21 cellular contexts compared by ENCODE assay signal in genomic region chr5:125129151-125129806, GRCh38.
A peak's percentile ranks its signal among the peaks of the same experiment; 100 is the strongest.
DNase-seq lines count a peak whose midpoint lies in the region; ATAC-seq, FAIRE-seq and TF ChIP-seq lines count a peak whose summit lies in the region.
"Had no signal": no experiment of that assay in that cellular context is flagged by ENCODE, and none has a peak within 500 bp of the region (broad histone marks: within the 10 kb centered on the region; RNA-seq: fewer than 3 reads in every experiment).

No MANE protein-coding gene starts in this region.

- H3K27ac ChIP-seq in aorta (ENCODE audit: low read depth in 1 of 2, low read length in 2 of 2): no peak overlapping the region
- H3K27ac ChIP-seq: gastrocnemius medialis, hepatocyte, SJCRH30 had no signal

- H3K4me1 ChIP-seq in aorta (ENCODE audit: control insufficient read depth in 1 of 2, insufficient read depth in 2 of 2, low read length in 2 of 2): no peaks in the 10 kb centered on the region
- H3K4me1 ChIP-seq: gastrocnemius medialis had no signal

- no peak for ATAC-seq in aorta (ENCODE audit: low FRiP score)
- ATAC-seq: activated CD8-positive, alpha-beta memory T cell treated with anti-CD3 and anti-CD28 coated beads, Interleukin-2, amount 10 ng/mL, durations not matched to agents 7 days and 5 days; gastrocnemius medialis; natural killer cell; T-helper 17 cell had no signal

- H3K36me3 ChIP-seq in bronchial epithelial cell (ENCODE audit: control insufficient read depth, insufficient read depth, low read length) (no peaks in the 10 kb centered on the region), kidney epithelial cell (ENCODE audit: control insufficient read depth, insufficient read depth, low read length) (no peaks in the 10 kb centered on the region), aorta (ENCODE audit: control insufficient read depth in 1 of 2, insufficient read depth in 2 of 2, low read length in 1 of 2) (no peaks in the 10 kb centered on the region)
- H3K36me3 ChIP-seq: gastrocnemius medialis, SJCRH30 had no signal

- H3K27me3 ChIP-seq in bronchial epithelial cell (ENCODE audit: control insufficient read depth, insufficient read depth, low read length) (no peaks in the 10 kb centered on the region), kidney epithelial cell (ENCODE audit: control insufficient read depth, insufficient read depth, low read length) (no peaks in the 10 kb centered on the region), aorta (ENCODE audit: control insufficient read depth in 1 of 2, insufficient read depth in 2 of 2, low read length in 1 of 2) (no peaks in the 10 kb centered on the region)
- H3K27me3 ChIP-seq: gastrocnemius medialis, hepatocyte, SJCRH30 had no signal

- no peak for FAIRE-seq in bronchial epithelial cell (lab: Jason Lieb, UNC)

- intact Hi-C loops in aorta (cut with DNase I): no loop called here

- H3K4me3 ChIP-seq in bronchial epithelial cell (ENCODE audit: low read depth, low read length) (no peak overlapping the region), kidney epithelial cell (ENCODE audit: low read depth, low read length) (no peak overlapping the region), aorta (ENCODE audit: low read length in 2 of 2) (no peak overlapping the region)
- H3K4me3 ChIP-seq: gastrocnemius medialis, hepatocyte, SJCRH30 had no signal

- DNase-seq in H4 (ENCODE audit: low spot score) (peak; percentile 25), M059J (ENCODE audit: low read depth) (peak; percentile 31), bronchial epithelial cell (ENCODE audit: low read depth) (peak; percentile 56), kidney epithelial cell (ENCODE audit: low read depth) (peak; percentile 5), aorta (no peak), NCI-H1417 treated with DMSO at 0.1 percent for 48 hours (lab: John Stamatoyannopoulos, UW) (no peak), kidney glomerular epithelial cell (lab: John Stamatoyannopoulos, UW) (no peak), HuH-7 (ENCODE audit: low spot score) (no peak)
- DNase-seq: activated CD4-positive, alpha-beta T cell treated with anti-CD3 and anti-CD28 coated beads for 48 hours; activated CD8-positive, alpha-beta memory T cell treated with anti-CD3 and anti-CD28 coated beads, Interleukin-2, amount 10 ng/mL, durations not matched to agents 7 days and 5 days; activated naive CD4-positive, alpha-beta T cell treated with anti-CD3 and anti-CD28 coated beads, Interleukin-2, amount 50 U/mL, for 16 hours; gastrocnemius medialis; immature natural killer cell; Kasumi-1; natural killer cell; NCI-H1092 treated with DMSO at 0.1 percent for 48 hours; NCI-H2081 treated with DMSO at 0.1 percent for 48 hours; OCI-M1; SJCRH30; T-helper 17 cell had no signal

- WGBS in aorta, 2 donors: 87 to 94% methylated on average over 4 of the region's 4 CpGs

- TF ChIP-seq CTCF in bronchial epithelial cell (IDR thresholded peaks at IDR 0.05; ENCODE audit: insufficient read depth, low read length, severe bottlenecking) (no peak), kidney epithelial cell (IDR thresholded peaks at IDR 0.05; ENCODE audit: insufficient read depth, low read length, poor library complexity, severe bottlenecking) (no peak)

- H3K9me3 ChIP-seq in aorta (ENCODE audit: control insufficient read depth, low read length): no peaks in the 10 kb centered on the region
- H3K9me3 ChIP-seq: gastrocnemius medialis, SJCRH30 had no signal

Comparison
In these comparisons a context has a peak if more than half of its experiments do, and no peak if none do; other contexts are left out.
1. DNase-seq: peak in H4 (single experiment), M059J (single experiment), bronchial epithelial cell (single experiment) and kidney epithelial cell (single experiment); none in aorta (0 of 2), NCI-H1417 treated with DMSO at 0.1 percent for 48 hours (single experiment), kidney glomerular epithelial cell (single experiment) and HuH-7 (single experiment).